ENCODE assay signal across 2 cellular contexts in the genomic region with DNA sequence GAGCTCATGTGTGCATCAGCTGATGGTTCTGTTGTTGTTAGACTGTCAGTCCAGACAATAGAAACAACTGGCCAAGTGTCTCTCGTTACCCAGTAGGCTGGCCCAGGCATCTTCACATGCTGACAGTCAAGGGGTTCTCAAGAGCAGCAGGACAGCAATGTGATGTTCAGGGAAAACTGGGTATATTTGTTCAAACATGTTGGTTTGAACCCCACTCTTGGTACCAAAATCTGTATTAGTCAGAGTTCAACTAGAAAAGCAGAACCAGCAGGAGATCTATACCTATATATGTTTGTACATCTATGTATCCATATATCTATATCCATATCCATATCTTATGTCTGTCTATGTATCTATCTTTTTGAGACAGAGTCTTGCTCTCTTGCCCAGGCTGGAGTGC.
TF ChIP-seq lines count a peak whose summit lies in the region.

No MANE protein-coding gene starts in this region.

TF ChIP-seq in HepG2, 621 proteins besides CTCF, POLR2A, EP300 and RAD21 (continues in another document):
- TF ChIP-seq, protein P1, sequence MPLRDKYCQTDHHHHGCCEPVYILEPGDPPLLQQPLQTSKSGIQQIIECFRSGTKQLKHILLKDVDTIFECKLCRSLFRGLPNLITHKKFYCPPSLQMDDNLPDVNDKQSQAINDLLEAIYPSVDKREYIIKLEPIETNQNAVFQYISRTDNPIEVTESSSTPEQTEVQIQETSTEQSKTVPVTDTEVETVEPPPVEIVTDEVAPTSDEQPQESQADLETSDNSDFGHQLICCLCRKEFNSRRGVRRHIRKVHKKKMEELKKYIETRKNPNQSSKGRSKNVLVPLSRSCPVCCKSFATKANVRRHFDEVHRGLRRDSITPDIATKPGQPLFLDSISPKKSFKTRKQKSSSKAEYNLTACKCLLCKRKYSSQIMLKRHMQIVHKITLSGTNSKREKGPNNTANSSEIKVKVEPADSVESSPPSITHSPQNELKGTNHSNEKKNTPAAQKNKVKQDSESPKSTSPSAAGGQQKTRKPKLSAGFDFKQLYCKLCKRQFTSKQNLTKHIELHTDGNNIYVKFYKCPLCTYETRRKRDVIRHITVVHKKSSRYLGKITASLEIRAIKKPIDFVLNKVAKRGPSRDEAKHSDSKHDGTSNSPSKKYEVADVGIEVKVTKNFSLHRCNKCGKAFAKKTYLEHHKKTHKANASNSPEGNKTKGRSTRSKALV (CRISPR knock-in tag; IDR thresholded peaks at IDR 0.05), result no peak
- no peak for TF ChIP-seq ONECUT2 (CRISPR knock-in tag; IDR thresholded peaks at IDR 0.05)
- no peak for TF ChIP-seq TARDBP (CRISPR knock-in tag; IDR thresholded peaks at IDR 0.05)
- no peak for TF ChIP-seq KAT7 (CRISPR knock-in tag; IDR thresholded peaks at IDR 0.05; ENCODE audit: borderline replicate concordance)
- no peak for TF ChIP-seq ZNF773 (CRISPR knock-in tag; IDR thresholded peaks at IDR 0.05; ENCODE audit: borderline replicate concordance)
- TF ChIP-seq, protein P2, sequence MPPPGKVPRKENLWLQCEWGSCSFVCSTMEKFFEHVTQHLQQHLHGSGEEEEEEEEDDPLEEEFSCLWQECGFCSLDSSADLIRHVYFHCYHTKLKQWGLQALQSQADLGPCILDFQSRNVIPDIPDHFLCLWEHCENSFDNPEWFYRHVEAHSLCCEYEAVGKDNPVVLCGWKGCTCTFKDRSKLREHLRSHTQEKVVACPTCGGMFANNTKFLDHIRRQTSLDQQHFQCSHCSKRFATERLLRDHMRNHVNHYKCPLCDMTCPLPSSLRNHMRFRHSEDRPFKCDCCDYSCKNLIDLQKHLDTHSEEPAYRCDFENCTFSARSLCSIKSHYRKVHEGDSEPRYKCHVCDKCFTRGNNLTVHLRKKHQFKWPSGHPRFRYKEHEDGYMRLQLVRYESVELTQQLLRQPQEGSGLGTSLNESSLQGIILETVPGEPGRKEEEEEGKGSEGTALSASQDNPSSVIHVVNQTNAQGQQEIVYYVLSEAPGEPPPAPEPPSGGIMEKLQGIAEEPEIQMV (CRISPR knock-in tag; IDR thresholded peaks at IDR 0.05; ENCODE audit: low read depth), result no peak
- TF ChIP-seq, protein P3, sequence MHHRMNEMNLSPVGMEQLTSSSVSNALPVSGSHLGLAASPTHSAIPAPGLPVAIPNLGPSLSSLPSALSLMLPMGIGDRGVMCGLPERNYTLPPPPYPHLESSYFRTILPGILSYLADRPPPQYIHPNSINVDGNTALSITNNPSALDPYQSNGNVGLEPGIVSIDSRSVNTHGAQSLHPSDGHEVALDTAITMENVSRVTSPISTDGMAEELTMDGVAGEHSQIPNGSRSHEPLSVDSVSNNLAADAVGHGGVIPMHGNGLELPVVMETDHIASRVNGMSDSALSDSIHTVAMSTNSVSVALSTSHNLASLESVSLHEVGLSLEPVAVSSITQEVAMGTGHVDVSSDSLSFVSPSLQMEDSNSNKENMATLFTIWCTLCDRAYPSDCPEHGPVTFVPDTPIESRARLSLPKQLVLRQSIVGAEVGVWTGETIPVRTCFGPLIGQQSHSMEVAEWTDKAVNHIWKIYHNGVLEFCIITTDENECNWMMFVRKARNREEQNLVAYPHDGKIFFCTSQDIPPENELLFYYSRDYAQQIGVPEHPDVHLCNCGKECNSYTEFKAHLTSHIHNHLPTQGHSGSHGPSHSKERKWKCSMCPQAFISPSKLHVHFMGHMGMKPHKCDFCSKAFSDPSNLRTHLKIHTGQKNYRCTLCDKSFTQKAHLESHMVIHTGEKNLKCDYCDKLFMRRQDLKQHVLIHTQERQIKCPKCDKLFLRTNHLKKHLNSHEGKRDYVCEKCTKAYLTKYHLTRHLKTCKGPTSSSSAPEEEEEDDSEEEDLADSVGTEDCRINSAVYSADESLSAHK (CRISPR knock-in tag; IDR thresholded peaks at IDR 0.05; ENCODE audit: borderline replicate concordance), result no peak
- TF ChIP-seq AHR (CRISPR knock-in tag; IDR thresholded peaks at IDR 0.05), result no peak
- TF ChIP-seq, protein P4, sequence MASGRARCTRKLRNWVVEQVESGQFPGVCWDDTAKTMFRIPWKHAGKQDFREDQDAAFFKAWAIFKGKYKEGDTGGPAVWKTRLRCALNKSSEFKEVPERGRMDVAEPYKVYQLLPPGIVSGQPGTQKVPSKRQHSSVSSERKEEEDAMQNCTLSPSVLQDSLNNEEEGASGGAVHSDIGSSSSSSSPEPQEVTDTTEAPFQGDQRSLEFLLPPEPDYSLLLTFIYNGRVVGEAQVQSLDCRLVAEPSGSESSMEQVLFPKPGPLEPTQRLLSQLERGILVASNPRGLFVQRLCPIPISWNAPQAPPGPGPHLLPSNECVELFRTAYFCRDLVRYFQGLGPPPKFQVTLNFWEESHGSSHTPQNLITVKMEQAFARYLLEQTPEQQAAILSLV (CRISPR knock-in tag; IDR thresholded peaks at IDR 0.05; ENCODE audit: borderline replicate concordance), result no peak
- TF ChIP-seq ZNF83 (CRISPR knock-in tag; IDR thresholded peaks at IDR 0.05; ENCODE audit: borderline replicate concordance), result no peak
- TF ChIP-seq, protein P5, sequence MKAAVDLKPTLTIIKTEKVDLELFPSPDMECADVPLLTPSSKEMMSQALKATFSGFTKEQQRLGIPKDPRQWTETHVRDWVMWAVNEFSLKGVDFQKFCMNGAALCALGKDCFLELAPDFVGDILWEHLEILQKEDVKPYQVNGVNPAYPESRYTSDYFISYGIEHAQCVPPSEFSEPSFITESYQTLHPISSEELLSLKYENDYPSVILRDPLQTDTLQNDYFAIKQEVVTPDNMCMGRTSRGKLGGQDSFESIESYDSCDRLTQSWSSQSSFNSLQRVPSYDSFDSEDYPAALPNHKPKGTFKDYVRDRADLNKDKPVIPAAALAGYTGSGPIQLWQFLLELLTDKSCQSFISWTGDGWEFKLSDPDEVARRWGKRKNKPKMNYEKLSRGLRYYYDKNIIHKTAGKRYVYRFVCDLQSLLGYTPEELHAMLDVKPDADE (CRISPR knock-in tag; IDR thresholded peaks at IDR 0.05), result no peak

TF ChIP-seq in K562, 482 proteins besides CTCF, POLR2A, EP300 and RAD21:
- TF ChIP-seq MAFF (IDR thresholded peaks at IDR 0.05; ENCODE audit: low read length), result no peak
- peak; percentile 56; the same call in 1 of the 2 replicates for TF ChIP-seq ZNF707 (CRISPR knock-in tag; conservative IDR thresholded peaks at IDR 0.05)
